ENCODE assay signal across 12 cellular contexts in the genomic region with DNA sequence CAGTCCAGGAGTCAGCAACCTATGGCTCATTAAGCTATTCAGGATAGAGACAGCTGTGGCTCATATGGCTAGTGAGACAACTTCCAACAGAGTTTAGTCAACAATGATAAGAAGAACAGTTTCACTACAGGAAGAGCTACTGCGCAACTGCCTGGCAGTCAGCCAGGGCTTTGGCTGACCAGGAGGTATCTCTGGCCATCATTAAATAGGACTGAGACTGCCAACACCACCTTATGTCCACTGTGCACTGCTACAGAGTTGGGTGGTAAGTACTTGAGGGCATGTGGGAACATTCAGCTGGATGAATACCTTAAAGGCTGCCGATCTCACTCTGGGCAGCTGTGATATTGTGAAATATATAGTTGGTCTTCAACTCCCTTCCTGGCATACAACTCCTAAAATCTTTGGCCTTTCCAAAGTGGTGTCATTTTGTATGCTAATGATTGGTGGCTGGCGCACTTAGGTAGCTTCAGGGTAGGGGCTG. TPM values are rescaled to one million over a fixed set of nuclear protein-coding genes. Genes with fewer than 3 reads are reported as not detected.
DNase-seq lines count a peak whose midpoint lies in the region; ATAC-seq and TF ChIP-seq lines count a peak whose summit lies in the region.
"Had no signal": no experiment of that assay in that cellular context is flagged by ENCODE, and none has a peak within 500 bp of the region (broad histone marks: within the 10 kb centered on the region; RNA-seq: fewer than 3 reads in every experiment).

No MANE protein-coding gene starts in this region.

- H3K9me3 ChIP-seq in breast epithelium = no peaks in the 10 kb centered on the region

- H3K4me3 ChIP-seq in breast epithelium = no peak overlapping the region

- no peaks in the 10 kb centered on the region for H3K4me1 Mint-ChIP-seq in stimulated activated memory B cell treated with anti-CD40 and anti-IgM and Interleukin-4, amounts not matched to agents 10 μg/mL and 1 μg/mL and 100 μg/mL, for 72 hours

- TF ChIP-seq CTCF in breast epithelium (IDR thresholded peaks at IDR 0.05) = no peak

- no peak overlapping the region for H3K27ac Mint-ChIP-seq in stimulated activated memory B cell treated with anti-CD40 and anti-IgM and Interleukin-4, amounts not matched to agents 10 μg/mL and 1 μg/mL and 100 μg/mL, for 72 hours
- H3K27ac Mint-ChIP-seq: H9 had no signal

- peaks cover 3% of the 10 kb centered on the region for H3K9me3 Mint-ChIP-seq in stimulated activated memory B cell treated with anti-CD40 and anti-IgM and Interleukin-4, amounts not matched to agents 10 μg/mL and 1 μg/mL and 100 μg/mL, for 72 hours
- H3K9me3 Mint-ChIP-seq: H9 had no signal

- no peak for ATAC-seq in stimulated activated memory B cell treated with anti-CD40 and anti-IgM and Interleukin-4, amounts not matched to agents 10 μg/mL and 1 μg/mL and 100 μg/mL, for 72 hours
- ATAC-seq: stimulated activated naive CD8-positive, alpha-beta T cell treated with anti-CD3 and anti-CD28 coated beads, Interleukin-15, Interleukin-2, amounts not matched to agents 100 U/mL and 50 U/mL, for 24 hours had no signal

- no peaks in the 10 kb centered on the region for H3K27me3 Mint-ChIP-seq in stimulated activated memory B cell treated with anti-CD40 and anti-IgM and Interleukin-4, amounts not matched to agents 10 μg/mL and 1 μg/mL and 100 μg/mL, for 72 hours

- H3K4me1 ChIP-seq in breast epithelium = peaks cover 0 to 9% of the 10 kb centered on the region in 2 donors

- no peak overlapping the region for H3K4me3 Mint-ChIP-seq in stimulated activated memory B cell treated with anti-CD40 and anti-IgM and Interleukin-4, amounts not matched to agents 10 μg/mL and 1 μg/mL and 100 μg/mL, for 72 hours
- H3K4me3 Mint-ChIP-seq: H9 had no signal

- no peak for TF ChIP-seq POLR2A in breast epithelium (IDR thresholded peaks at IDR 0.05)

- H3K27ac ChIP-seq in breast epithelium = peak overlapping the region; percentile 41 to 51

- intact Hi-C loops in breast epithelium (cut with DNase I; ENCODE audit: low total_unique reads) = no loop called here

- peaks cover 57% of the 10 kb centered on the region for H3K36me3 Mint-ChIP-seq in stimulated activated memory B cell treated with anti-CD40 and anti-IgM and Interleukin-4, amounts not matched to agents 10 μg/mL and 1 μg/mL and 100 μg/mL, for 72 hours

- no peaks in the 10 kb centered on the region for H3K27me3 ChIP-seq in breast epithelium

- DNase-seq in DMS153 (lab: John Stamatoyannopoulos, UW) (peak; percentile 12), NCI-H2029 treated with DMSO at 0.1 percent for 48 hours (lab: John Stamatoyannopoulos, UW) (peak; percentile 25), breast epithelium (ENCODE audit: low spot score in 2 of 2) (peak in 1 of 2 donors; percentile 57), lung microvascular endothelial cell (ENCODE audit: low read depth in 2 of 2) (peak; percentile 89 to 92), medulla oblongata (ENCODE audit: extremely low spot score) (no peak), occipital lobe (lab: John Stamatoyannopoulos, UW) (no peak), NCI-H2227 (lab: John Stamatoyannopoulos, UW; ENCODE audit: unreplicated experiment) (no peak)
- DNase-seq: activated CD4-positive, CD25-positive, alpha-beta regulatory T cell treated with anti-CD3 and anti-CD28 coated beads, Interleukin-2, amount 50 U/mL, for 72 hours; H9; stimulated activated naive CD8-positive, alpha-beta T cell treated with anti-CD3 and anti-CD28 coated beads, Interleukin-15, Interleukin-2, amounts not matched to agents 100 U/mL and 50 U/mL, for 24 hours had no signal

- H3K36me3 ChIP-seq in breast epithelium = no peaks in the 10 kb centered on the region

RNA-seq across cellular contexts. Expression of a gene that starts 52.2 kb away (rescaled TPM):
- total RNA-seq in breast epithelium (under 1 TPM in 1 of 3 donors, not detected in 2; 0.15 TPM), lung microvascular endothelial cell (not detected in 2 replicates), occipital lobe (not detected)
- total RNA-seq: H9, osteocyte had no signal

RNA-seq across cellular contexts. Expression of a gene that starts 59.8 kb away (rescaled TPM):
- total RNA-seq in breast epithelium = 10 to 100 TPM; 81.9 to 98.6 (median 88.0) TPM
- total RNA-seq in lung microvascular endothelial cell = 138 and 161 TPM in 2 replicates
- total RNA-seq in occipital lobe = 58.3 TPM

Comparison
In these comparisons a context has a peak if more than half of its experiments do, and no peak if none do; other contexts are left out.
1. DNase-seq: peak in DMS153 (single experiment), NCI-H2029 treated with DMSO at 0.1 percent for 48 hours (single experiment) and lung microvascular endothelial cell (2 of 2); none in medulla oblongata (single experiment), occipital lobe (single experiment) and NCI-H2227 (single experiment).